ENCODE assay signal across 22 cellular contexts in the genomic region with DNA sequence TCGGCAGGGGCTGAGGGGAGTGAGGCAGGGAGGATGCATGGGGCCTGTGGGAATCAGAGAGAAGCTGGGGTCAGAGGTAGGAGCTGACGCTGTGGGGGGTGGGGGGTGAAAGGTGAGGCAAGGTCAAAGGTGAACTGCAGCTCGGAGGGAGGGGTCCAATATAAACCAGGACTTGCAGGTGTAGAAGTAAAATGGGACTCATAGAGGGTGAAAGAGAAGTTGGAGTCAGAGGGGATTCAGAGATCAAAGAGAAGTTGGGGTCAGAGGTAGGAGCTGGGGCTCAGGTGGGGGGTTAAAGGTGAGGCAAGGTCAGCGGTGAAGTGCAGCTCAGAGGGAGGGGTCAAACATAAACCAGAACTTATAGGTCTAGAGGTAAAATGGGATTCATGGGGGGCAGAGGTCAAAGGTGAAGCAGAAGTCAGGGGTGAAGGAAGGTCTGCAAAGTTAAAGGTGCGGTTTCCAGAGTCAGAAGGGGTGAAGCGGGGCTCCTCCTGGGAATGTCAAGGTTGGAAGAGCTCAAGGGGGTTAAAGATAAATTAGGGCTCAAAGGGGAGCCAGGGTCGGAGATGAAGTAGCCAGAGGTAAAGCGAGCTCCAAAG. TPM values are rescaled to one million over a fixed set of nuclear protein-coding genes. Genes with fewer than 3 reads are reported as not detected.
A peak's percentile ranks its signal among the peaks of the same experiment; 100 is the strongest.
DNase-seq lines count a peak whose midpoint lies in the region; ATAC-seq, FAIRE-seq and TF ChIP-seq lines count a peak whose summit lies in the region.
"Had no signal": no experiment of that assay in that cellular context is flagged by ENCODE, and none has a peak within 500 bp of the region (broad histone marks: within the 10 kb centered on the region; RNA-seq: fewer than 3 reads in every experiment).

No MANE protein-coding gene starts in this region.

- SMC1A ChIA-PET in GM12878 (lab: Charles Lee; ENCODE audit: uncharacterized antibody, unreplicated experiment) = no interaction called here

- no peak for ATAC-seq in HCT116
- ATAC-seq in GM12878 = no peak
- no peak for ATAC-seq in GM21528 (IDR thresholded peaks at IDR 0.05; ENCODE audit: low FRiP score, unreplicated experiment)
- ATAC-seq: GM23338 had no signal

- H3K4me3 ChIP-seq in HCT116 (replicated peaks in 1 of 2; ENCODE audit: low read depth in 1 of 2, low read length in 2 of 2) (no peak overlapping the region), GM12878 (no peak overlapping the region)
- H3K4me3 ChIP-seq: GM23338 had no signal

- no peak for TF ChIP-seq POLR2A in HCT116 (IDR thresholded peaks at IDR 0.05; ENCODE audit: borderline replicate concordance, extremely low read depth, insufficient read depth, insufficient read length)
- TF ChIP-seq POLR2A in GM12878 (IDR thresholded peaks at IDR 0.05; ENCODE audit: low read depth, low read length) = no peak

- H3K4me2 ChIP-seq in HCT116 (ENCODE audit: low read length) (no peak overlapping the region), GM12878 (ENCODE audit: control insufficient read depth, insufficient read depth) (no peak overlapping the region)
- H3K4me2 ChIP-seq: GM23338 had no signal

- 62% methylated on average over 8 of the region's 8 CpGs for WGBS in GM12878 (ENCODE audit: insufficient coverage, insufficient replicate concordance, low lambda C conversion rate, missing lambda C conversion rate)

- H3K79me2 ChIP-seq in HCT116 (ENCODE audit: insufficient read depth, low read length) (no peaks in the 10 kb centered on the region), GM12878 (ENCODE audit: control insufficient read depth, insufficient read depth, low read length) (no peaks in the 10 kb centered on the region)

- H2AFZ ChIP-seq in HCT116 (ENCODE audit: low read depth, low read length, poor library complexity, severe bottlenecking) (no peak overlapping the region), GM12878 (ENCODE audit: control insufficient read depth, low read depth, low read length) (no peak overlapping the region)
- H2AFZ ChIP-seq: GM23338 had no signal

- in situ Hi-C loops in GM12878 (cut with MboI) = no loop called here

- CTCF ChIA-PET in HCT116 (lab: Charles Lee) = no interaction called here
- CTCF ChIA-PET in GM12878 (lab: Yijun Ruan, JAX) = interaction anchor here (0.6 kb wide), 2 partner anchors 313 to 506 kb away, joined by 3 to 4 read pairs; no protein-coding TSS in a partner anchor

- TF ChIP-seq CTCF in GM10266 (IDR thresholded peaks at IDR 0.05; ENCODE audit: control insufficient read depth, insufficient read depth, low read depth, missing control alignments) (no peak), HCT116 (IDR thresholded peaks at IDR 0.05 in 2 of 3, conservative IDR thresholded peaks at IDR 0.05 in 1 of 3; ENCODE audit: borderline replicate concordance in 1 of 3, insufficient read depth in 1 of 3, low read depth in 2 of 3, low read length in 2 of 3) (no peak), GM12878 (IDR thresholded peaks at IDR 0.05 in 2 of 3, conservative IDR thresholded peaks at IDR 0.05 in 1 of 3; ENCODE audit: control insufficient read depth in 2 of 3, extremely low read depth in 1 of 3, insufficient read depth in 1 of 3, low read depth in 3 of 3, low read length in 3 of 3) (no peak), D721Med (IDR thresholded peaks at IDR 0.05; ENCODE audit: insufficient read depth, missing control alignments) (no peak)

- H3K9me3 ChIP-seq in HCT116 (ENCODE audit: control insufficient read depth in 1 of 2, insufficient read depth in 1 of 2, low read depth in 1 of 2, low read length in 2 of 2) = peaks cover 0 to 10% of the 10 kb centered on the region in 2 experiments; a peak in 1 of 4 replicates
- no peaks in the 10 kb centered on the region for H3K9me3 ChIP-seq in GM12878 (replicated peaks; ENCODE audit: control insufficient read depth, insufficient read depth, low read length)
- H3K9me3 ChIP-seq: BE2C had no signal

- DNase-seq in GM10266 (ENCODE audit: extremely low spot score) (peak; percentile 3), HCT116 (ENCODE audit: low read depth, low spot score) (no peak), GM12878 (ENCODE audit: low read depth, low spot score) (no peak), D721Med (ENCODE audit: insufficient read length, low spot score) (no peak), RPMI8226 (no peak)
- DNase-seq: ACHN; BE2C; C1 segment of cervical spinal cord; CD4-positive, CD25-positive, alpha-beta regulatory T cell; CD8-positive, alpha-beta memory T cell; COR-L47; H7; IMR-90; Kasumi-1; KBM-7 had no signal

- RAD21 ChIA-PET in HCT116 (lab: Charles Lee; ENCODE audit: low non-redundant PET in 1 of 2, low total read pairs in 2 of 2, uncharacterized antibody in 2 of 2, unreplicated experiment in 2 of 2) (no interaction called here), GM12878 (lab: Charles Lee; ENCODE audit: unreplicated experiment) (no interaction called here)

- H3K36me3 ChIP-seq in HCT116 (ENCODE audit: control insufficient read depth in 1 of 2, insufficient read depth in 2 of 2, low read length in 2 of 2) (no peaks in the 10 kb centered on the region), GM12878 (ENCODE audit: control insufficient read depth in 2 of 2, insufficient read depth in 2 of 2, low read length in 1 of 2) (no peaks in the 10 kb centered on the region)
- H3K36me3 ChIP-seq: BE2C had no signal

- no peak overlapping the region for H3K27ac ChIP-seq in HCT116 (ENCODE audit: low read depth, low read length)
- H3K27ac ChIP-seq in GM12878 (ENCODE audit: control insufficient read depth, insufficient read depth) = no peak overlapping the region
- H3K27ac ChIP-seq: HL-60 had no signal

- TF ChIP-seq EP300 in GM12878 (IDR thresholded peaks at IDR 0.05; ENCODE audit: borderline replicate concordance in 1 of 2, control insufficient read depth in 1 of 2, low read depth in 2 of 2, low read length in 2 of 2) = no peak

- H3K27me3 ChIP-seq in HCT116 (ENCODE audit: insufficient read depth, low read length) (no peaks in the 10 kb centered on the region), GM12878 (replicated peaks in 1 of 2; ENCODE audit: control insufficient read depth in 2 of 2, insufficient read depth in 2 of 2, low read length in 1 of 2) (no peaks in the 10 kb centered on the region)
- H3K27me3 ChIP-seq: BE2C had no signal

- FAIRE-seq in GM12878 (lab: Jason Lieb, UNC) = no peak
- no peak for FAIRE-seq in D721Med (lab: Jason Lieb, UNC)
- FAIRE-seq: G401.6, GM19239 had no signal

- H3K9ac ChIP-seq in HCT116 (ENCODE audit: low read length) (no peak overlapping the region), GM12878 (ENCODE audit: control insufficient read depth, insufficient read depth, low read length) (no peak overlapping the region)

- TSS peak; percentile 79 for BruUV-seq in HCT116 (replicated peaks; lab: Mats Ljungman, UMichigan)
- no TSS peak for BruUV-seq in GM12878 (replicated peaks; lab: Mats Ljungman, UMichigan)

- no peaks in the 10 kb centered on the region for H4K20me1 ChIP-seq in HCT116 (ENCODE audit: insufficient read depth)
- no peaks in the 10 kb centered on the region for H4K20me1 ChIP-seq in GM12878 (ENCODE audit: control insufficient read depth, insufficient read depth)

- intact Hi-C loops in HCT116 (cut with micrococcal nuclease) (no loop called here), GM12878 (cut with micrococcal nuclease; ENCODE audit: unreplicated experiment) (no loop called here)

- H3K4me1 ChIP-seq in HCT116 (ENCODE audit: control insufficient read depth in 1 of 2, insufficient read depth in 2 of 2, low read length in 2 of 2) = no peaks in the 10 kb centered on the region
- H3K4me1 ChIP-seq in GM12878 (ENCODE audit: control insufficient read depth, insufficient read depth, low read length) = no peaks in the 10 kb centered on the region
- H3K4me1 ChIP-seq: BE2C had no signal

- TF ChIP-seq RAD21 in HCT116 (IDR thresholded peaks at IDR 0.05; ENCODE audit: low read depth) (no peak), GM12878 (IDR thresholded peaks at IDR 0.05; ENCODE audit: insufficient read depth, low read depth, low read length) (no peak)

- POLR2A ChIA-PET in HCT116 (lab: Charles Lee) = no interaction called here
- POLR2A ChIA-PET in GM12878 (lab: Charles Lee) = no interaction called here

- H3K9me2 ChIP-seq in HCT116 (ENCODE audit: insufficient read depth) = no peaks in the 10 kb centered on the region

RNA-seq across cellular contexts. Expression of a gene that starts 7.6 kb away (rescaled TPM):
- total RNA-seq in HCT116 (2021; ENCODE audit: unreplicated experiment) = 32.5 TPM
- 20.8 and 24.5 TPM in 2 replicates for polyA plus RNA-seq in HCT116 (2012)
- total RNA-seq in GM12878 (2013; cell fraction: nucleolus; rRNA removed) = 1.8 and 4.3 TPM in 2 replicates
- total RNA-seq in GM12878 (2014; rRNA removed) = 2.5 and 2.8 TPM in 2 replicates
- total RNA-seq in GM12878 (2014; rRNA removed; fragmentation: Illumina TruSeq; extraction: Trizol) = 1.3 and 1.4 TPM in 2 replicates
- 22.4 and 30.4 TPM in 2 replicates for total RNA-seq in GM12878 (2021)
- 1.4 TPM for polyA plus RNA-seq in GM12878 (2011; ENCODE audit: low read depth)
- 0.12 and 0.29 TPM in 2 replicates for polyA plus RNA-seq in GM12878 (2011; rRNA removed)
- polyA plus RNA-seq in GM12878 (2011; cell fraction: cytosol; rRNA removed) = 1.2 and 1.6 TPM in 2 replicates
- polyA plus RNA-seq in GM12878 (2011; cell fraction: nucleus; rRNA removed) = 1.1 and 2.1 TPM in 2 replicates
- polyA plus RNA-seq in GM12878 (2012) = 4.8 and 8.1 TPM in 2 replicates
- polyA plus RNA-seq in GM12878 (2014; fragmentation: Illumina TruSeq; extraction: Trizol) = 5.9 and 7.1 TPM in 2 replicates
- polyA plus RNA-seq in GM12878 (2014; fragmentation: Nextera tagmentation; extraction: Ambion mirVana) = under 1 TPM; 0.79 to 0.85 TPM
- 5.1 and 7.5 TPM in 2 replicates for polyA plus RNA-seq in GM12878 (2014; rRNA removed)
- 10 to 100 TPM; 12.1 to 20.0 TPM for polyA plus RNA-seq in GM12878 (2016; fragmentation: Nextera tagmentation; extraction: Ambion mirVana)
- polyA minus RNA-seq in GM12878 (2011; rRNA and poly(A)+ RNA removed) = 0.73 and 2.7 TPM in 2 replicates
- 3.4 and 8.4 TPM in 2 replicates for polyA minus RNA-seq in GM12878 (2011; cell fraction: cytosol; rRNA and poly(A)+ RNA removed)
- polyA minus RNA-seq in GM12878 (2011; cell fraction: nucleus; rRNA and poly(A)+ RNA removed) = 1.1 and 2.9 TPM in 2 replicates
- total RNA-seq: IMR-90 had no signal
- polyA plus RNA-seq: IMR-90 had no signal

RNA-seq across cellular contexts. Expression of a gene that starts 12.9 kb away (rescaled TPM):
- 0.54 TPM for total RNA-seq in HCT116 (2021; ENCODE audit: unreplicated experiment)
- 18.3 and 22.6 TPM in 2 replicates for polyA plus RNA-seq in HCT116 (2012)
- 36.0 and 43.4 TPM in 2 replicates for total RNA-seq in GM12878 (2013; cell fraction: nucleolus; rRNA removed)
- total RNA-seq in GM12878 (2014; rRNA removed) = 16.4 and 24.5 TPM in 2 replicates
- total RNA-seq in GM12878 (2014; rRNA removed; fragmentation: Illumina TruSeq; extraction: Trizol) = 10.9 and 11.5 TPM in 2 replicates
- total RNA-seq in GM12878 (2021) = 50.5 and 54.3 TPM in 2 replicates
- 18.1 TPM for polyA plus RNA-seq in GM12878 (2011; ENCODE audit: low read depth)
- 10.6 and 25.8 TPM in 2 replicates for polyA plus RNA-seq in GM12878 (2011; rRNA removed)
- polyA plus RNA-seq in GM12878 (2011; cell fraction: cytosol; rRNA removed) = 27.6 and 35.8 TPM in 2 replicates
- polyA plus RNA-seq in GM12878 (2011; cell fraction: nucleus; rRNA removed) = 98.7 and 103 TPM in 2 replicates
- polyA plus RNA-seq in GM12878 (2012) = 39.5 and 44.4 TPM in 2 replicates
- polyA plus RNA-seq in GM12878 (2014; fragmentation: Illumina TruSeq; extraction: Trizol) = 24.6 and 39.5 TPM in 2 replicates
- 1 to 10 TPM; 2.4 to 2.8 TPM for polyA plus RNA-seq in GM12878 (2014; fragmentation: Nextera tagmentation; extraction: Ambion mirVana)
- polyA plus RNA-seq in GM12878 (2014; rRNA removed) = 49.1 and 59.0 TPM in 2 replicates
- polyA plus RNA-seq in GM12878 (2016; fragmentation: Nextera tagmentation; extraction: Ambion mirVana) = 10 to 100 TPM; 45.8 to 45.9 TPM
- 8.0 and 18.8 TPM in 2 replicates for polyA minus RNA-seq in GM12878 (2011; rRNA and poly(A)+ RNA removed)
- 11.4 and 12.4 TPM in 2 replicates for polyA minus RNA-seq in GM12878 (2011; cell fraction: cytosol; rRNA and poly(A)+ RNA removed)
- 18.0 and 30.9 TPM in 2 replicates for polyA minus RNA-seq in GM12878 (2011; cell fraction: nucleus; rRNA and poly(A)+ RNA removed)
- total RNA-seq: A172, IMR-90 had no signal
- polyA plus RNA-seq: IMR-90 had no signal

RNA-seq across cellular contexts. Expression of a gene that starts 30.5 kb away (rescaled TPM):
- 40.5 TPM for total RNA-seq in HCT116 (2021; ENCODE audit: unreplicated experiment)
- polyA plus RNA-seq in HCT116 (2012) = 47.9 and 49.7 TPM in 2 replicates
- total RNA-seq in GM12878 (2013; cell fraction: nucleolus; rRNA removed) = 0.58 and 0.73 TPM in 2 replicates
- total RNA-seq in GM12878 (2014; rRNA removed) = 0.82 and 1.6 TPM in 2 replicates
- 0.18 TPM in 1 of 2 replicates, not detected in the other for total RNA-seq in GM12878 (2014; rRNA removed; fragmentation: Illumina TruSeq; extraction: Trizol)
- 0.43 and 1.4 TPM in 2 replicates for total RNA-seq in GM12878 (2021)
- 0.47 TPM for polyA plus RNA-seq in GM12878 (2011; ENCODE audit: low read depth)
- polyA plus RNA-seq in GM12878 (2011; rRNA removed) = 0.56 and 0.98 TPM in 2 replicates
- polyA plus RNA-seq in GM12878 (2011; cell fraction: cytosol; rRNA removed) = 1.5 and 3.4 TPM in 2 replicates
- 4.0 and 5.0 TPM in 2 replicates for polyA plus RNA-seq in GM12878 (2011; cell fraction: nucleus; rRNA removed)
- polyA plus RNA-seq in GM12878 (2012) = 0.53 and 1.4 TPM in 2 replicates
- polyA plus RNA-seq in GM12878 (2014; fragmentation: Illumina TruSeq; extraction: Trizol) = 0.41 TPM in 1 of 2 replicates, not detected in the other
- under 1 TPM in 1 of 2 experiments, not detected in 1; 0.11 TPM for polyA plus RNA-seq in GM12878 (2014; fragmentation: Nextera tagmentation; extraction: Ambion mirVana)
- polyA plus RNA-seq in GM12878 (2014; rRNA removed) = 0.97 and 1.2 TPM in 2 replicates
- 1 to 10 TPM; 1.1 to 1.9 TPM for polyA plus RNA-seq in GM12878 (2016; fragmentation: Nextera tagmentation; extraction: Ambion mirVana)
- 0.37 and 1.4 TPM in 2 replicates for polyA minus RNA-seq in GM12878 (2011; rRNA and poly(A)+ RNA removed)
- polyA minus RNA-seq in GM12878 (2011; cell fraction: cytosol; rRNA and poly(A)+ RNA removed) = 3.2 TPM in 1 of 2 replicates, not detected in the other
- polyA minus RNA-seq in GM12878 (2011; cell fraction: nucleus; rRNA and poly(A)+ RNA removed) = 0.24 and 2.7 TPM in 2 replicates
- total RNA-seq: A172, HT1080, IMR-90 had no signal
- polyA plus RNA-seq: IMR-90 had no signal

RNA-seq across cellular contexts. Expression of a gene that starts 34.9 kb away (rescaled TPM):
- total RNA-seq in HCT116 (2021; ENCODE audit: unreplicated experiment) = 89.5 TPM
- 78.8 and 79.0 TPM in 2 replicates for polyA plus RNA-seq in HCT116 (2012)
- total RNA-seq in GM12878 (2013; cell fraction: nucleolus; rRNA removed) = 27.8 and 31.7 TPM in 2 replicates
- total RNA-seq in GM12878 (2014; rRNA removed) = 51.9 and 66.4 TPM in 2 replicates
- 35.4 and 36.2 TPM in 2 replicates for total RNA-seq in GM12878 (2014; rRNA removed; fragmentation: Illumina TruSeq; extraction: Trizol)
- 85.8 and 97.2 TPM in 2 replicates for total RNA-seq in GM12878 (2021)
- 27.3 TPM for polyA plus RNA-seq in GM12878 (2011; ENCODE audit: low read depth)
- polyA plus RNA-seq in GM12878 (2011; rRNA removed) = 16.6 and 25.6 TPM in 2 replicates
- polyA plus RNA-seq in GM12878 (2011; cell fraction: cytosol; rRNA removed) = 43.6 and 47.6 TPM in 2 replicates
- polyA plus RNA-seq in GM12878 (2011; cell fraction: nucleus; rRNA removed) = 42.9 and 54.9 TPM in 2 replicates
- polyA plus RNA-seq in GM12878 (2012) = 47.9 and 65.2 TPM in 2 replicates
- 60.7 and 70.2 TPM in 2 replicates for polyA plus RNA-seq in GM12878 (2014; fragmentation: Illumina TruSeq; extraction: Trizol)
- polyA plus RNA-seq in GM12878 (2014; fragmentation: Nextera tagmentation; extraction: Ambion mirVana) = 10 to 100 TPM; 10.2 to 13.6 TPM
- 79.5 and 83.1 TPM in 2 replicates for polyA plus RNA-seq in GM12878 (2014; rRNA removed)
- polyA plus RNA-seq in GM12878 (2016; fragmentation: Nextera tagmentation; extraction: Ambion mirVana) = 10 to 100 TPM; 42.7 to 57.4 TPM
- 25.0 and 39.9 TPM in 2 replicates for polyA minus RNA-seq in GM12878 (2011; rRNA and poly(A)+ RNA removed)
- polyA minus RNA-seq in GM12878 (2011; cell fraction: cytosol; rRNA and poly(A)+ RNA removed) = 29.4 and 41.7 TPM in 2 replicates
- 14.1 and 15.5 TPM in 2 replicates for polyA minus RNA-seq in GM12878 (2011; cell fraction: nucleus; rRNA and poly(A)+ RNA removed)

RNA-seq across cellular contexts. Expression of a gene that starts 36.3 kb away (rescaled TPM):
- 25.1 TPM for total RNA-seq in HCT116 (2021; ENCODE audit: unreplicated experiment)
- polyA plus RNA-seq in HCT116 (2012) = 26.8 and 35.8 TPM in 2 replicates
- 48.6 and 53.3 TPM in 2 replicates for total RNA-seq in GM12878 (2013; cell fraction: nucleolus; rRNA removed)
- 72.8 and 75.3 TPM in 2 replicates for total RNA-seq in GM12878 (2014; rRNA removed)
- 20.9 and 22.7 TPM in 2 replicates for total RNA-seq in GM12878 (2014; rRNA removed; fragmentation: Illumina TruSeq; extraction: Trizol)
- 60.1 TPM in 2 replicates for total RNA-seq in GM12878 (2021)
- polyA plus RNA-seq in GM12878 (2011; ENCODE audit: low read depth) = 20.3 TPM
- polyA plus RNA-seq in GM12878 (2011; rRNA removed) = 24.6 and 33.3 TPM in 2 replicates
- polyA plus RNA-seq in GM12878 (2011; cell fraction: cytosol; rRNA removed) = 31.1 and 35.9 TPM in 2 replicates
- 21.7 and 29.6 TPM in 2 replicates for polyA plus RNA-seq in GM12878 (2011; cell fraction: nucleus; rRNA removed)
- 41.9 and 76.9 TPM in 2 replicates for polyA plus RNA-seq in GM12878 (2012)
- polyA plus RNA-seq in GM12878 (2014; fragmentation: Illumina TruSeq; extraction: Trizol) = 13.4 and 14.7 TPM in 2 replicates
- 10 to 100 TPM in 1 of 2 experiments, 1 to 10 TPM in 1; 6.2 to 12.8 TPM for polyA plus RNA-seq in GM12878 (2014; fragmentation: Nextera tagmentation; extraction: Ambion mirVana)
- polyA plus RNA-seq in GM12878 (2014; rRNA removed) = 46.8 and 48.0 TPM in 2 replicates
- 10 to 100 TPM; 20.7 to 21.5 TPM for polyA plus RNA-seq in GM12878 (2016; fragmentation: Nextera tagmentation; extraction: Ambion mirVana)
- 11.6 and 25.0 TPM in 2 replicates for polyA minus RNA-seq in GM12878 (2011; rRNA and poly(A)+ RNA removed)
- 19.6 and 29.1 TPM in 2 replicates for polyA minus RNA-seq in GM12878 (2011; cell fraction: cytosol; rRNA and poly(A)+ RNA removed)
- 14.4 and 18.5 TPM in 2 replicates for polyA minus RNA-seq in GM12878 (2011; cell fraction: nucleus; rRNA and poly(A)+ RNA removed)
- total RNA-seq: A172, IMR-90 had no signal

Comparison
In these comparisons a context has a peak if more than half of its experiments do, and no peak if none do; other contexts are left out.
1. RNA of a gene that starts 30.5 kb away (total RNA-seq): 40.5 TPM in HCT116 (single experiment); 0.18 to 1.6 TPM in GM12878; every median in the first group is over 10 times any median in the second.